9 cellular contexts compared by ENCODE assay signal in genomic region chr4:5030927-5031326, GRCh38. TPM values are rescaled to one million over a fixed set of nuclear protein-coding genes. Genes with fewer than 3 reads are reported as not detected.
"Had no signal": no experiment of that assay in that cellular context is flagged by ENCODE, and none has a peak within 500 bp of the region (broad histone marks: within the 10 kb centered on the region; RNA-seq: fewer than 3 reads in every experiment).

No MANE protein-coding gene starts in this region.

- DNase-seq: GDM1, GF-D8 had no signal

- FAIRE-seq: G401.6, GM12878, GM12891, GM12892, GM18507, GM19239 had no signal

- H3K4me3 ChIP-seq: GM12878 had no signal

- ATAC-seq: GM12878 had no signal

RNA-seq across cellular contexts. Expression of gene CYTL1, which starts 11.7 kb away (rescaled TPM):
- total RNA-seq: G401, GM12878 had no signal
- polyA plus RNA-seq: GM12878 had no signal
